ENCODE assay signal across 8 cellular contexts in genomic region chr6:15879372-15880261, GRCh38.
DNase-seq lines count a peak whose midpoint lies in the region; ATAC-seq lines count a peak whose summit lies in the region.

No MANE protein-coding gene starts in this region.

- intact Hi-C loops in cardiac septum (cut with DNase I): no loop called here

- ATAC-seq in GM18858 (IDR thresholded peaks at IDR 0.05; ENCODE audit: unreplicated experiment) (peak; percentile 53), HG02973 (IDR thresholded peaks at IDR 0.05; ENCODE audit: unreplicated experiment) (peak; percentile 58)

- DNase-seq in NCI-H748 (lab: John Stamatoyannopoulos, UW; ENCODE audit: unreplicated experiment) (peak; percentile 95), cardiac septum (ENCODE audit: low spot score) (peak; percentile 82), NK-92 (lab: John Stamatoyannopoulos, UW; ENCODE audit: unreplicated experiment) (no peak), GDM1 (lab: John Stamatoyannopoulos, UW) (no peak)
- DNase-seq in activated T-cell treated with anti-CD3 and anti-CD28 coated beads, Interleukin-2, amount 50 U/mL, for 1 hour: peak; percentile 34
- DNase-seq in stimulated activated CD8-positive, alpha-beta memory T cell treated with anti-CD3 and anti-CD28 coated beads, Interleukin-12 subunit alpha, Interleukin-12 subunit beta, amount 100 ng/mL, for 1 hour (ENCODE audit: low read depth): peak; percentile 17

Comparison
In these comparisons a context has a peak if more than half of its experiments do, and no peak if none do; other contexts are left out.
1. DNase-seq: peak in NCI-H748 (single experiment), activated T-cell treated with anti-CD3 and anti-CD28 coated beads, Interleukin-2, amount 50 U/mL, for 1 hour (single experiment), cardiac septum (single experiment) and stimulated activated CD8-positive, alpha-beta memory T cell treated with anti-CD3 and anti-CD28 coated beads, Interleukin-12 subunit alpha, Interleukin-12 subunit beta, amount 100 ng/mL, for 1 hour (single experiment); none in NK-92 (single experiment) and GDM1 (single experiment).